In the genomic region with DNA sequence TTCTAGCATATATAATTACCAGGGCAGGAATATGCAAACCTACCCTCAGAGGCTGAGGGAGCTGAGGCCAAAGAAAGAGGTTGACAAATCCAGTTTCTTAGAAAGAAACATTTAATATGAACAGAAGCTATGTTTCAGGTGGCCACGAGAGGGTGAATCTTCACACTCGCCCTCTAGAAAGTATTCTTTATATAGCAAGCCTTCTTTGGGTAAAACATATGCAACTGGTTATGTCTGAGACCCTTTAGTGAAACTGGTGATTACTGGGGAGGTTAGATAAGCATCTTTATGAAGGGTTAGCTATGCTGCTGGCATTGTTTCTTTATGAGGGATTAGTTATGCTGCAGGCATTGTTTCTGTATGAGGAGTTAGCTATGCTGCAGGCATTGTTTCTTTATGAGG, we compare ENCODE assay signal across 11 cellular contexts. TPM values are rescaled to one million over a fixed set of nuclear protein-coding genes. Genes with fewer than 3 reads are reported as not detected.
DNase-seq lines count a peak whose midpoint lies in the region; ATAC-seq, FAIRE-seq and TF ChIP-seq lines count a peak whose summit lies in the region.
"Had no signal": no experiment of that assay in that cellular context is flagged by ENCODE, and none has a peak within 500 bp of the region (broad histone marks: within the 10 kb centered on the region; RNA-seq: fewer than 3 reads in every experiment).

No MANE protein-coding gene starts in this region.

- H2BK20ac ChIP-seq in H1 (ENCODE audit: low read length): no peak overlapping the region

- H2BK15ac ChIP-seq in H1 (ENCODE audit: low read length): no peak overlapping the region

- H3K27me3 Mint-ChIP-seq in activated naive CD8-positive, alpha-beta T cell treated with anti-CD3 and anti-CD28 coated beads, Interleukin-2, amount 50 U/mL, for 24 hours: no peaks in the 10 kb centered on the region

- H3K23ac ChIP-seq in H1 (ENCODE audit: insufficient read length): no peak overlapping the region

- H3K4me3 Mint-ChIP-seq in activated naive CD8-positive, alpha-beta T cell treated with anti-CD3 and anti-CD28 coated beads, Interleukin-2, amount 50 U/mL, for 24 hours: no peak overlapping the region
- H3K4me3 Mint-ChIP-seq: CD8-positive, alpha-beta T cell; naive thymus-derived CD4-positive, alpha-beta T cell; T-cell had no signal

- H2BK12ac ChIP-seq in H1 (ENCODE audit: low read depth, low read length): no peak overlapping the region

- FAIRE-seq in H1 (lab: Jason Lieb, UNC) (no peak), small intestine (lab: Jason Lieb, UNC) (no peak)

- H3K9ac ChIP-seq in H1 (replicated peaks in 1 of 4; ENCODE audit: extremely low read depth in 1 of 4, low read depth in 3 of 4, low read length in 3 of 4): no peak overlapping the region

- H3K4me1 Mint-ChIP-seq in activated naive CD8-positive, alpha-beta T cell treated with anti-CD3 and anti-CD28 coated beads, Interleukin-2, amount 50 U/mL, for 24 hours: no peaks in the 10 kb centered on the region
- H3K4me1 Mint-ChIP-seq: naive thymus-derived CD4-positive, alpha-beta T cell; T-cell had no signal

- ATAC-seq in HG03097 (IDR thresholded peaks at IDR 0.05; ENCODE audit: low FRiP score, unreplicated experiment) (no peak), HG02571 (IDR thresholded peaks at IDR 0.05; ENCODE audit: unreplicated experiment) (no peak)
- ATAC-seq in activated naive CD8-positive, alpha-beta T cell treated with anti-CD3 and anti-CD28 coated beads, Interleukin-2, amount 50 U/mL, for 24 hours: no peak
- ATAC-seq: CD8-positive, alpha-beta T cell; naive thymus-derived CD4-positive, alpha-beta T cell; T-cell had no signal

- no peak overlapping the region for H3K27ac ChIP-seq in H1 (ENCODE audit: low read depth, low read length)
- H3K27ac ChIP-seq in small intestine (ENCODE audit: low read depth in 1 of 2, low read length in 1 of 2): no peak overlapping the region

- H2AK5ac ChIP-seq in H1 (ENCODE audit: low read depth, low read length): no peak overlapping the region

- no peak overlapping the region for H2BK120ac ChIP-seq in H1 (replicated peaks; ENCODE audit: low read depth, low read length)

- POLR2A ChIA-PET in H1 (lab: Charles Lee; ENCODE audit: partially characterized antibody): no interaction called here

- TF ChIP-seq POLR2A in H1 (IDR thresholded peaks at IDR 0.05; ENCODE audit: control extremely low read depth in 1 of 2, low read depth in 2 of 2, low read length in 2 of 2): no peak

- H3K27me3 ChIP-seq in H1 (replicated peaks in 1 of 4; ENCODE audit: control insufficient read depth in 3 of 4, extremely low read depth in 1 of 4, insufficient read depth in 3 of 4, low read length in 3 of 4) (no peaks in the 10 kb centered on the region), small intestine (ENCODE audit: control insufficient read depth in 2 of 2, insufficient read depth in 2 of 2, low read length in 2 of 2) (no peaks in the 10 kb centered on the region)

- H3K79me1 ChIP-seq in H1 (ENCODE audit: low read depth, low read length): no peaks in the 10 kb centered on the region

- no peaks in the 10 kb centered on the region for H3K79me2 ChIP-seq in H1 (ENCODE audit: control insufficient read depth in 1 of 2, insufficient read depth in 2 of 2, low read length in 2 of 2)

- no peak overlapping the region for H3K56ac ChIP-seq in H1 (replicated peaks; ENCODE audit: insufficient read length, low read depth, low read length)

- no peaks in the 10 kb centered on the region for H3K36me3 Mint-ChIP-seq in activated naive CD8-positive, alpha-beta T cell treated with anti-CD3 and anti-CD28 coated beads, Interleukin-2, amount 50 U/mL, for 24 hours (ENCODE audit: low read depth)
- H3K36me3 Mint-ChIP-seq: CD8-positive, alpha-beta T cell; naive thymus-derived CD4-positive, alpha-beta T cell; T-cell had no signal

- no peak overlapping the region for H3K4me2 ChIP-seq in H1 (ENCODE audit: insufficient read depth in 1 of 2, low read depth in 2 of 2, low read length in 2 of 2)

- no peak overlapping the region for H3K14ac ChIP-seq in H1 (ENCODE audit: insufficient read length)

- H2BK5ac ChIP-seq in H1 (ENCODE audit: low read depth, low read length): no peak overlapping the region

- H3K18ac ChIP-seq in H1 (ENCODE audit: extremely low read depth, low read length): no peak overlapping the region

- no peaks in the 10 kb centered on the region for H3K23me2 ChIP-seq in H1 (ENCODE audit: low read depth, low read length)

- H4K5ac ChIP-seq in H1 (ENCODE audit: insufficient read length, low read depth, low read length): no peak overlapping the region

- 20% methylated on average over 2 of the region's 2 CpGs; no CpG with 5 or more reads in 1 of the 2 experiments for WGBS in H1 (ENCODE audit: extremely low coverage in 1 of 2, insufficient coverage in 1 of 2, insufficient read length in 1 of 2, insufficient replicate concordance in 2 of 2, low coverage in 1 of 2, low lambda C conversion rate in 2 of 2, missing lambda C conversion rate in 1 of 2), 2 experiments
- WGBS in small intestine, 3 donors: 2 to 6% (median 3%) methylated on average over 2 of the region's 2 CpGs

- no peak overlapping the region for H3K4me3 ChIP-seq in H1 (ENCODE audit: extremely low read depth in 1 of 4, insufficient read depth in 2 of 4, low read depth in 3 of 4, low read length in 4 of 4)
- no peak overlapping the region for H3K4me3 ChIP-seq in small intestine (ENCODE audit: low read depth in 1 of 2, low read length in 2 of 2)

- no peak overlapping the region for H3K4ac ChIP-seq in H1 (replicated peaks; ENCODE audit: insufficient read length, low read depth, low read length)

- TF ChIP-seq EP300 in H1 (IDR thresholded peaks at IDR 0.05; ENCODE audit: borderline replicate concordance in 1 of 2, low read depth in 2 of 2, low read length in 2 of 2): no peak

- no peak overlapping the region for H4K91ac ChIP-seq in H1 (replicated peaks; ENCODE audit: insufficient read length, low read length)

- DNase-seq in SKM-1 treated with dmso at 0.1 percent for 144 hours (lab: John Stamatoyannopoulos, UW; ENCODE audit: unreplicated experiment) (peak; percentile 4), SKM-1 (lab: John Stamatoyannopoulos, UW; ENCODE audit: unreplicated experiment) (no peak), NCI-H460 (ENCODE audit: extremely low read depth, low read depth) (peak; percentile 3), H1 (ENCODE audit: low read depth in 1 of 2, low spot score in 2 of 2) (no peak), small intestine (peak; percentile 6)
- no peak for DNase-seq in activated naive CD8-positive, alpha-beta T cell treated with anti-CD3 and anti-CD28 coated beads, Interleukin-2, amount 50 U/mL, for 24 hours
- DNase-seq: CD8-positive, alpha-beta T cell had no signal

- peaks cover 22 to 26% of the 10 kb centered on the region in 2 experiments; a peak in 3 of 4 replicates for H3K9me3 ChIP-seq in H1 (ENCODE audit: insufficient read depth in 2 of 2, low read depth in 1 of 2, low read length in 1 of 2)
- no peaks in the 10 kb centered on the region for H3K9me3 ChIP-seq in small intestine (ENCODE audit: control insufficient read depth, low read depth)

- no peak overlapping the region for H4K8ac ChIP-seq in H1 (ENCODE audit: extremely low read depth, insufficient read depth, low read length)

- H3K4me1 ChIP-seq in H1 (replicated peaks in 1 of 4; ENCODE audit: control insufficient read depth in 3 of 4, insufficient read depth in 4 of 4, low read length in 3 of 4) (no peaks in the 10 kb centered on the region), small intestine (ENCODE audit: control insufficient read depth in 2 of 2, insufficient read depth in 1 of 2, low read depth in 1 of 2, low read length in 1 of 2) (no peaks in the 10 kb centered on the region)

- no peak overlapping the region for H2AFZ ChIP-seq in H1 (ENCODE audit: low read length)

- TF ChIP-seq CTCF in H1 (IDR thresholded peaks at IDR 0.05; ENCODE audit: control extremely low read depth in 1 of 3, insufficient read depth in 1 of 3, low read depth in 1 of 3, low read length in 3 of 3): peak in 2 of 3 experiments; percentile 12 to 42; a peak in 2 of 4 replicates

- H3K9me3 Mint-ChIP-seq in activated naive CD8-positive, alpha-beta T cell treated with anti-CD3 and anti-CD28 coated beads, Interleukin-2, amount 50 U/mL, for 24 hours: no peaks in the 10 kb centered on the region
- H3K9me3 Mint-ChIP-seq: CD8-positive, alpha-beta T cell had no signal

- no peak overlapping the region for H3K27ac Mint-ChIP-seq in activated naive CD8-positive, alpha-beta T cell treated with anti-CD3 and anti-CD28 coated beads, Interleukin-2, amount 50 U/mL, for 24 hours
- H3K27ac Mint-ChIP-seq: CD8-positive, alpha-beta T cell; naive thymus-derived CD4-positive, alpha-beta T cell; T-cell had no signal

- H3K36me3 ChIP-seq in H1 (ENCODE audit: control insufficient read depth in 2 of 4, insufficient read depth in 4 of 4, low read length in 3 of 4) (no peaks in the 10 kb centered on the region), small intestine (ENCODE audit: control insufficient read depth in 2 of 2, insufficient read depth in 2 of 2, low read length in 2 of 2) (no peaks in the 10 kb centered on the region)

- peak in 1 of 2 experiments; percentile 36; a peak in 2 of 4 replicates for TF ChIP-seq RAD21 in H1 (IDR thresholded peaks at IDR 0.05 in 1 of 2, conservative IDR thresholded peaks at IDR 0.05 in 1 of 2; ENCODE audit: low read depth in 2 of 2, low read length in 2 of 2)

- CTCF ChIA-PET in H1 (lab: Charles Lee; ENCODE audit: partially characterized antibody): interaction anchor here (1.0 to 3.3 kb wide), 14 partner anchors 10 to 461 kb away, joined by 3 to 16 read pairs (median 3); no protein-coding TSS in a partner anchor

- no peaks in the 10 kb centered on the region for H4K20me1 ChIP-seq in H1 (replicated peaks in 1 of 2; ENCODE audit: control insufficient read depth in 1 of 2, insufficient read depth in 2 of 2, low read length in 2 of 2)

TF ChIP-seq in H1, 55 proteins besides CTCF, POLR2A, EP300 and RAD21:
- TF ChIP-seq CREB1 (IDR thresholded peaks at IDR 0.05) (no peak), RXRA (IDR thresholded peaks at IDR 0.05; ENCODE audit: insufficient read depth, low read depth, low read length) (no peak), SUZ12 (IDR thresholded peaks at IDR 0.05; ENCODE audit: low read length) (no peak)
TF ChIP-seq in H1: peak in this region for 0.

RNA-seq across cellular contexts. Expression of gene GOLGA6L2, which starts 50.7 kb away (rescaled TPM):
- not detected in 2 replicates for total RNA-seq in NCI-H460 (2014; rRNA removed; shearing (Covaris generic))
- polyA plus RNA-seq in NCI-H460 (2014; cell fraction: nucleus; rRNA removed): not detected in 2 replicates
- total RNA-seq in H1 (2021; fragmentation: NEBNext Ultra II Directional; extraction: Animal tissue kit (Norgen Biotek cat#: 25700)): not detected in 2 replicates
- polyA plus RNA-seq in H1 (2011; rRNA removed) (not detected in 2 replicates), small intestine (not detected)
- not detected for polyA plus RNA-seq in H1 (2011; cell fraction: cytosol; rRNA removed)
- polyA plus RNA-seq in H1 (2011; cell fraction: nucleus; rRNA removed): not detected
- not detected in 4 replicates for polyA plus RNA-seq in H1 (2012, experiment 1 of 2)
- not detected for polyA plus RNA-seq in H1 (2012, experiment 2 of 2)
- polyA plus RNA-seq in H1 (2013, experiment 1 of 2): not detected
- polyA plus RNA-seq in H1 (2013, experiment 2 of 2): not detected
- not detected in 2 replicates for polyA minus RNA-seq in H1 (2011; rRNA and poly(A)+ RNA removed)
- polyA minus RNA-seq in H1 (2011; cell fraction: cytosol; rRNA and poly(A)+ RNA removed): not detected
- not detected for polyA minus RNA-seq in H1 (2011; cell fraction: nucleus; rRNA and poly(A)+ RNA removed)
- total RNA-seq: CD8-positive, alpha-beta T cell; naive thymus-derived CD4-positive, alpha-beta T cell; T-cell had no signal
- polyA plus RNA-seq: naive thymus-derived CD4-positive, alpha-beta T cell had no signal

Comparison
In these comparisons a context has a peak if more than half of its experiments do, and no peak if none do; other contexts are left out.
1. DNase-seq: peak in SKM-1 treated with dmso at 0.1 percent for 144 hours (single experiment), NCI-H460 (single experiment) and small intestine (single experiment); none in SKM-1 (single experiment), H1 (0 of 2) and activated naive CD8-positive, alpha-beta T cell treated with anti-CD3 and anti-CD28 coated beads, Interleukin-2, amount 50 U/mL, for 24 hours (single experiment).